Comparison of ENCODE assay signal across 2 cellular contexts in the genomic region with DNA sequence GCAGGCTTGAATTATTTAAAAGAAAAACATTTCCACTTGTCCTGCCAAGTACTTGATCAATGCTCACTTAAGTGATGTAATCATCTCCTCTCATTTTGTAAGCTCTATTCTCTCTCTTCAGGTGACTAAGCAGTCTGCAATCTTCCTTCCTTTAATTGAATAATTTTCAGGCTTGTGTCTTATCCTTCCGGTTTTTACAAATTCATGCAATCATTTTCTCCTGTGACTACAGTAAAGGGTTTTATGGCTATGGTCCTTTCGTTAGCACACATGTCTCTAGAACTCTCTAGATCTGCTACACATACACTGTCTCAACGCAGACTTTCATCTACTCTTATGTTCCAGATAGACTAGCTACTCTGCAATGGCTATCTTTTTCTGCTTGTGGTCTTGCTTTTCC.
TF ChIP-seq lines count a peak whose summit lies in the region.

No MANE protein-coding gene starts in this region.

TF ChIP-seq in WTC11, 78 proteins besides CTCF, POLR2A, EP300 and RAD21 (continued from another document):
- TF ChIP-seq, protein P1, sequence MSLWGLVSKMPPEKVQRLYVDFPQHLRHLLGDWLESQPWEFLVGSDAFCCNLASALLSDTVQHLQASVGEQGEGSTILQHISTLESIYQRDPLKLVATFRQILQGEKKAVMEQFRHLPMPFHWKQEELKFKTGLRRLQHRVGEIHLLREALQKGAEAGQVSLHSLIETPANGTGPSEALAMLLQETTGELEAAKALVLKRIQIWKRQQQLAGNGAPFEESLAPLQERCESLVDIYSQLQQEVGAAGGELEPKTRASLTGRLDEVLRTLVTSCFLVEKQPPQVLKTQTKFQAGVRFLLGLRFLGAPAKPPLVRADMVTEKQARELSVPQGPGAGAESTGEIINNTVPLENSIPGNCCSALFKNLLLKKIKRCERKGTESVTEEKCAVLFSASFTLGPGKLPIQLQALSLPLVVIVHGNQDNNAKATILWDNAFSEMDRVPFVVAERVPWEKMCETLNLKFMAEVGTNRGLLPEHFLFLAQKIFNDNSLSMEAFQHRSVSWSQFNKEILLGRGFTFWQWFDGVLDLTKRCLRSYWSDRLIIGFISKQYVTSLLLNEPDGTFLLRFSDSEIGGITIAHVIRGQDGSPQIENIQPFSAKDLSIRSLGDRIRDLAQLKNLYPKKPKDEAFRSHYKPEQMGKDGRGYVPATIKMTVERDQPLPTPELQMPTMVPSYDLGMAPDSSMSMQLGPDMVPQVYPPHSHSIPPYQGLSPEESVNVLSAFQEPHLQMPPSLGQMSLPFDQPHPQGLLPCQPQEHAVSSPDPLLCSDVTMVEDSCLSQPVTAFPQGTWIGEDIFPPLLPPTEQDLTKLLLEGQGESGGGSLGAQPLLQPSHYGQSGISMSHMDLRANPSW (CRISPR knock-in tag; conservative IDR thresholded peaks at IDR 0.05; ENCODE audit: low read depth), result no peak
- TF ChIP-seq, protein P2, sequence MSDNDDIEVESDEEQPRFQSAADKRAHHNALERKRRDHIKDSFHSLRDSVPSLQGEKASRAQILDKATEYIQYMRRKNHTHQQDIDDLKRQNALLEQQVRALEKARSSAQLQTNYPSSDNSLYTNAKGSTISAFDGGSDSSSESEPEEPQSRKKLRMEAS (CRISPR knock-in tag; IDR thresholded peaks at IDR 0.05), result no peak

TF ChIP-seq in liver, 16 proteins besides CTCF, POLR2A, EP300 and RAD21 (continued from another document):
- TF ChIP-seq, protein P3, sequence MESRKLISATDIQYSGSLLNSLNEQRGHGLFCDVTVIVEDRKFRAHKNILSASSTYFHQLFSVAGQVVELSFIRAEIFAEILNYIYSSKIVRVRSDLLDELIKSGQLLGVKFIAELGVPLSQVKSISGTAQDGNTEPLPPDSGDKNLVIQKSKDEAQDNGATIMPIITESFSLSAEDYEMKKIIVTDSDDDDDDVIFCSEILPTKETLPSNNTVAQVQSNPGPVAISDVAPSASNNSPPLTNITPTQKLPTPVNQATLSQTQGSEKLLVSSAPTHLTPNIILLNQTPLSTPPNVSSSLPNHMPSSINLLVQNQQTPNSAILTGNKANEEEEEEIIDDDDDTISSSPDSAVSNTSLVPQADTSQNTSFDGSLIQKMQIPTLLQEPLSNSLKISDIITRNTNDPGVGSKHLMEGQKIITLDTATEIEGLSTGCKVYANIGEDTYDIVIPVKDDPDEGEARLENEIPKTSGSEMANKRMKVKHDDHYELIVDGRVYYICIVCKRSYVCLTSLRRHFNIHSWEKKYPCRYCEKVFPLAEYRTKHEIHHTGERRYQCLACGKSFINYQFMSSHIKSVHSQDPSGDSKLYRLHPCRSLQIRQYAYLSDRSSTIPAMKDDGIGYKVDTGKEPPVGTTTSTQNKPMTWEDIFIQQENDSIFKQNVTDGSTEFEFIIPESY (IDR thresholded peaks at IDR 0.05), result no peak
- TF ChIP-seq, protein P4, sequence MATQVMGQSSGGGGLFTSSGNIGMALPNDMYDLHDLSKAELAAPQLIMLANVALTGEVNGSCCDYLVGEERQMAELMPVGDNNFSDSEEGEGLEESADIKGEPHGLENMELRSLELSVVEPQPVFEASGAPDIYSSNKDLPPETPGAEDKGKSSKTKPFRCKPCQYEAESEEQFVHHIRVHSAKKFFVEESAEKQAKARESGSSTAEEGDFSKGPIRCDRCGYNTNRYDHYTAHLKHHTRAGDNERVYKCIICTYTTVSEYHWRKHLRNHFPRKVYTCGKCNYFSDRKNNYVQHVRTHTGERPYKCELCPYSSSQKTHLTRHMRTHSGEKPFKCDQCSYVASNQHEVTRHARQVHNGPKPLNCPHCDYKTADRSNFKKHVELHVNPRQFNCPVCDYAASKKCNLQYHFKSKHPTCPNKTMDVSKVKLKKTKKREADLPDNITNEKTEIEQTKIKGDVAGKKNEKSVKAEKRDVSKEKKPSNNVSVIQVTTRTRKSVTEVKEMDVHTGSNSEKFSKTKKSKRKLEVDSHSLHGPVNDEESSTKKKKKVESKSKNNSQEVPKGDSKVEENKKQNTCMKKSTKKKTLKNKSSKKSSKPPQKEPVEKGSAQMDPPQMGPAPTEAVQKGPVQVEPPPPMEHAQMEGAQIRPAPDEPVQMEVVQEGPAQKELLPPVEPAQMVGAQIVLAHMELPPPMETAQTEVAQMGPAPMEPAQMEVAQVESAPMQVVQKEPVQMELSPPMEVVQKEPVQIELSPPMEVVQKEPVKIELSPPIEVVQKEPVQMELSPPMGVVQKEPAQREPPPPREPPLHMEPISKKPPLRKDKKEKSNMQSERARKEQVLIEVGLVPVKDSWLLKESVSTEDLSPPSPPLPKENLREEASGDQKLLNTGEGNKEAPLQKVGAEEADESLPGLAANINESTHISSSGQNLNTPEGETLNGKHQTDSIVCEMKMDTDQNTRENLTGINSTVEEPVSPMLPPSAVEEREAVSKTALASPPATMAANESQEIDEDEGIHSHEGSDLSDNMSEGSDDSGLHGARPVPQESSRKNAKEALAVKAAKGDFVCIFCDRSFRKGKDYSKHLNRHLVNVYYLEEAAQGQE (IDR thresholded peaks at IDR 0.05), result no peak
- TF ChIP-seq JUND (IDR thresholded peaks at IDR 0.05), result peak; percentile 55 to 84
- no peak for TF ChIP-seq TAF1 (conservative IDR thresholded peaks at IDR 0.05)
- peak; percentile 49 for TF ChIP-seq YY1 (IDR thresholded peaks at IDR 0.05)
- no peak for TF ChIP-seq FOXA1 (IDR thresholded peaks at IDR 0.05)
